1 cellular context compared by ENCODE assay signal in genomic region chr3:40240921-40241320, GRCh38.
TF ChIP-seq lines count a peak whose summit lies in the region.

No MANE protein-coding gene starts in this region.

TF ChIP-seq in WTC11, 78 proteins besides CTCF, POLR2A, EP300 and RAD21 (continued from another document):
- TF ChIP-seq AR (CRISPR knock-in tag; IDR thresholded peaks at IDR 0.05) = no peak
- TF ChIP-seq ZNF532 (CRISPR knock-in tag; IDR thresholded peaks at IDR 0.05; ENCODE audit: borderline replicate concordance) = no peak
- no peak for TF ChIP-seq NFATC4 (CRISPR knock-in tag; IDR thresholded peaks at IDR 0.05)
- no peak for TF ChIP-seq TEAD4 (CRISPR knock-in tag; IDR thresholded peaks at IDR 0.05)
- TF ChIP-seq ZNF281 (CRISPR knock-in tag; IDR thresholded peaks at IDR 0.05) = no peak
- TF ChIP-seq MAX (CRISPR knock-in tag; IDR thresholded peaks at IDR 0.05) = no peak
- TF ChIP-seq IRF1 (CRISPR knock-in tag; IDR thresholded peaks at IDR 0.05) = no peak
- TF ChIP-seq ESRRA (CRISPR knock-in tag; IDR thresholded peaks at IDR 0.05; ENCODE audit: borderline replicate concordance) = no peak
